ENCODE assay signal across 1 cellular context in the genomic region with DNA sequence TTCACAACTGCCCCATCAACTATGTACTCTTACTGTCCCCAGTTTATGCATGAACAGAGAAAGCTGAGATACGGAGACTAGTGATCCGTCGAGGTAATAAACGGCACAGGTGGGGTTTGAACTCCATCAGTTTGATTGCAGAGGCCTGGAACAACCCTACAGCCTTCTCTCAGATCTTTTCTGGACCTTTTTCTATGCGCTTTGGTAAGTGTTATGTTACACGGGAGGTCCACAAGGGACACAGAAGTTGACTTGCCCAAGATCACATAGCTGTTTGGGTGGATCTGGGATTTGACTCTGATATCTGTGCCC.
TF ChIP-seq lines count a peak whose summit lies in the region.

No MANE protein-coding gene starts in this region.

TF ChIP-seq in HCT116, 20 proteins besides CTCF, POLR2A, EP300 and RAD21 (continued from another document):
- TF ChIP-seq, protein P1, sequence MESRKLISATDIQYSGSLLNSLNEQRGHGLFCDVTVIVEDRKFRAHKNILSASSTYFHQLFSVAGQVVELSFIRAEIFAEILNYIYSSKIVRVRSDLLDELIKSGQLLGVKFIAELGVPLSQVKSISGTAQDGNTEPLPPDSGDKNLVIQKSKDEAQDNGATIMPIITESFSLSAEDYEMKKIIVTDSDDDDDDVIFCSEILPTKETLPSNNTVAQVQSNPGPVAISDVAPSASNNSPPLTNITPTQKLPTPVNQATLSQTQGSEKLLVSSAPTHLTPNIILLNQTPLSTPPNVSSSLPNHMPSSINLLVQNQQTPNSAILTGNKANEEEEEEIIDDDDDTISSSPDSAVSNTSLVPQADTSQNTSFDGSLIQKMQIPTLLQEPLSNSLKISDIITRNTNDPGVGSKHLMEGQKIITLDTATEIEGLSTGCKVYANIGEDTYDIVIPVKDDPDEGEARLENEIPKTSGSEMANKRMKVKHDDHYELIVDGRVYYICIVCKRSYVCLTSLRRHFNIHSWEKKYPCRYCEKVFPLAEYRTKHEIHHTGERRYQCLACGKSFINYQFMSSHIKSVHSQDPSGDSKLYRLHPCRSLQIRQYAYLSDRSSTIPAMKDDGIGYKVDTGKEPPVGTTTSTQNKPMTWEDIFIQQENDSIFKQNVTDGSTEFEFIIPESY (IDR thresholded peaks at IDR 0.05; ENCODE audit: extremely low read depth, insufficient replicate concordance, low read length) = no peak
- TF ChIP-seq JUND (IDR thresholded peaks at IDR 0.05) = no peak
- no peak for TF ChIP-seq YY1 (IDR thresholded peaks at IDR 0.05; ENCODE audit: extremely low read depth, insufficient replicate concordance, low read depth, low read length)
- no peak for TF ChIP-seq EZH2phosphoT487 (IDR thresholded peaks at IDR 0.05; ENCODE audit: borderline replicate concordance)
- TF ChIP-seq SRF (IDR thresholded peaks at IDR 0.05; ENCODE audit: low read depth) = no peak
- TF ChIP-seq SIN3A (IDR thresholded peaks at IDR 0.05; ENCODE audit: low read depth) = no peak
